16 cellular contexts compared by ENCODE assay signal in the genomic region with DNA sequence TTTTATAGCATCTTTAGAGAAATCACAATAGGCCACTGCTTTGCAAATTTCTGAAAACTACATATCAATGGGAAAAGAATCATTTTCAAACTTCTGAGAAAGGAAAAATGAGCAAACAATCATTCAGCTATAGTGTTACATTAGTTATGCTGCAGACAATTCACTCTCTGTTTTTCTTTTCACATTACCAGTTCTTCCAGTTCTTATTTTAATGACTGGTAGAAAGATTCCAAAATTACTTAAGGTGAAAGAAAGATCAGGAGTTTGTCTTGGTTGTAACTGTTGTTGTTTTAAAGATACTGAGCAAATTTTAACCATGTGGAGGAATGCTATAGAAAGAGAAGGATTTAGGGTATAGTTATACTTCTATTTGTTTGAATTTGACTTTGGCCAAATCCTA. TPM values are rescaled to one million over a fixed set of nuclear protein-coding genes. Genes with fewer than 3 reads are reported as not detected.
DNase-seq lines count a peak whose midpoint lies in the region; ATAC-seq and TF ChIP-seq lines count a peak whose summit lies in the region.
"Had no signal": no experiment of that assay in that cellular context is flagged by ENCODE, and none has a peak within 500 bp of the region (broad histone marks: within the 10 kb centered on the region; RNA-seq: fewer than 3 reads in every experiment).

No MANE protein-coding gene starts in this region.

- peaks cover 36% of the 10 kb centered on the region for H3K4me1 Mint-ChIP-seq in activated naive CD8-positive, alpha-beta T cell treated with anti-CD3 and anti-CD28 coated beads, Interleukin-2, amount 10 ng/mL, durations not matched to agents 7 days and 5 days
- peaks cover 27 to 59% (median 49%) of the 10 kb centered on the region in 7 donors for H3K4me1 Mint-ChIP-seq in naive thymus-derived CD4-positive, alpha-beta T cell
- H3K4me1 Mint-ChIP-seq in progenitor cell of endocrine pancreas (ENCODE audit: low read depth) = peaks cover 4% of the 10 kb centered on the region

- in situ Hi-C loops in gastrocnemius medialis (cut with MboI; ENCODE audit: low sequenced_read_pairs in 4 of 4) = no loop called here

- H3K4me3 Mint-ChIP-seq in activated naive CD8-positive, alpha-beta T cell treated with anti-CD3 and anti-CD28 coated beads, Interleukin-2, amount 10 ng/mL, durations not matched to agents 7 days and 5 days = peak overlapping the region; percentile 49
- H3K4me3 Mint-ChIP-seq in naive thymus-derived CD4-positive, alpha-beta T cell = peak overlapping the region in 9 of 10 donors; percentile 4 to 79 (median 50)
- no peak overlapping the region for H3K4me3 Mint-ChIP-seq in progenitor cell of endocrine pancreas (ENCODE audit: low read depth)

- no peak for TF ChIP-seq CTCF in HL-60 (IDR thresholded peaks at IDR 0.05; ENCODE audit: insufficient read depth, low read length)
- TF ChIP-seq CTCF in progenitor cell of endocrine pancreas (IDR thresholded peaks at IDR 0.05; ENCODE audit: unreplicated experiment) = no peak
- TF ChIP-seq CTCF in gastrocnemius medialis (IDR thresholded peaks at IDR 0.05 in 4 of 5, conservative IDR thresholded peaks at IDR 0.05 in 1 of 5) = no peak
- TF ChIP-seq CTCF in RWPE1 (conservative IDR thresholded peaks at IDR 0.05; ENCODE audit: low read depth) = no peak

- H3K27ac ChIP-seq in BLaER1 treated with 17β-estradiol and CSF1 and Interleukin-3, amounts not matched to agents 10 nM and 100 nM = peak overlapping the region; percentile 79 to 95 (median 90)
- H3K27ac ChIP-seq in HL-60 (replicated peaks) (peak overlapping the region; percentile 60), gastrocnemius medialis (no peak overlapping the region), RWPE1 (no peak overlapping the region)
- H3K27ac ChIP-seq in naive thymus-derived CD4-positive, alpha-beta T cell (ENCODE audit: low read depth, low read length) = peak overlapping the region; percentile 69
- H3K27ac ChIP-seq: foreskin keratinocyte, vagina had no signal

- no peak for DNase-seq in HL-60 (ENCODE audit: low read depth in 1 of 2, low spot score in 1 of 2)
- DNase-seq in activated naive CD8-positive, alpha-beta T cell treated with anti-CD3 and anti-CD28 coated beads, Interleukin-2, amount 10 ng/mL, durations not matched to agents 7 days and 5 days = no peak
- DNase-seq in naive thymus-derived CD4-positive, alpha-beta T cell = no peak
- DNase-seq in progenitor cell of endocrine pancreas (ENCODE audit: low spot score, unreplicated experiment) = no peak
- no peak for DNase-seq in gastrocnemius medialis
- no peak for DNase-seq in RWPE1 (ENCODE audit: low spot score)
- DNase-seq: anterior cingulate cortex; BE2C; foreskin keratinocyte; Karpas-422; NCI-H1694 treated with DMSO at 0.1 percent for 48 hours; NCI-H69; stimulated activated CD8-positive, alpha-beta memory T cell treated with anti-CD3 and anti-CD28 coated beads, Interleukin-4, amount 100 ng/mL, for 48 hours had no signal

- TF ChIP-seq POLR2A in gastrocnemius medialis (IDR thresholded peaks at IDR 0.05) = no peak

- CTCF ChIA-PET in naive thymus-derived CD4-positive, alpha-beta T cell (lab: Charles Lee) = interaction anchor here (0.7 to 4.9 kb wide), 4 partner anchors 10 to 24 kb away, joined by 3 to 29 read pairs (median 3); a partner anchor contains a TSS
- CTCF ChIA-PET in RWPE1 (lab: Yijun Ruan, JAX) = no interaction called here

- H4K20me1 ChIP-seq in BLaER1 treated with 17β-estradiol and CSF1 and Interleukin-3, amounts not matched to agents 10 nM and 100 nM = no peaks in the 10 kb centered on the region

- H3K4me2 ChIP-seq in BLaER1 treated with 17β-estradiol and CSF1 and Interleukin-3, amounts not matched to agents 10 nM and 100 nM = peak overlapping the region; percentile 61 to 92 (median 73)

- intact Hi-C loops in naive thymus-derived CD4-positive, alpha-beta T cell (cut with micrococcal nuclease) = loop anchor here (1.0 to 10.0 kb wide), 14 partner anchors 13 to 1992 kb away; a partner anchor contains a TSS
- intact Hi-C loops in gastrocnemius medialis (cut with DNase I; ENCODE audit: low total_unique reads) = no loop called here

- peaks cover 16% of the 10 kb centered on the region for H3K36me3 Mint-ChIP-seq in activated naive CD8-positive, alpha-beta T cell treated with anti-CD3 and anti-CD28 coated beads, Interleukin-2, amount 10 ng/mL, durations not matched to agents 7 days and 5 days
- peaks cover 0 to 26% (median 5%) of the 10 kb centered on the region in 5 donors for H3K36me3 Mint-ChIP-seq in naive thymus-derived CD4-positive, alpha-beta T cell
- H3K36me3 Mint-ChIP-seq in progenitor cell of endocrine pancreas (ENCODE audit: insufficient read depth) = no peaks in the 10 kb centered on the region

- H3K9me3 Mint-ChIP-seq in activated naive CD8-positive, alpha-beta T cell treated with anti-CD3 and anti-CD28 coated beads, Interleukin-2, amount 10 ng/mL, durations not matched to agents 7 days and 5 days = peaks cover 15% of the 10 kb centered on the region
- H3K9me3 Mint-ChIP-seq in naive thymus-derived CD4-positive, alpha-beta T cell = peaks cover 2 to 28% (median 9%) of the 10 kb centered on the region in 11 donors
- H3K9me3 Mint-ChIP-seq in progenitor cell of endocrine pancreas (ENCODE audit: low read depth) = peaks cover 5% of the 10 kb centered on the region

- H3K4me3 ChIP-seq in BLaER1 treated with 17β-estradiol and CSF1 and Interleukin-3, amounts not matched to agents 10 nM and 100 nM = peak overlapping the region in 1 of 10 experiments; percentile 23; a peak in 5 of 20 replicates
- no peak overlapping the region for H3K4me3 ChIP-seq in HL-60 (replicated peaks; ENCODE audit: insufficient read depth, low read length)
- no peak overlapping the region for H3K4me3 ChIP-seq in naive thymus-derived CD4-positive, alpha-beta T cell (ENCODE audit: low read length)
- no peak overlapping the region for H3K4me3 ChIP-seq in gastrocnemius medialis
- H3K4me3 ChIP-seq: vagina had no signal

- peak overlapping the region; percentile 77 for H3K27ac Mint-ChIP-seq in activated naive CD8-positive, alpha-beta T cell treated with anti-CD3 and anti-CD28 coated beads, Interleukin-2, amount 10 ng/mL, durations not matched to agents 7 days and 5 days
- H3K27ac Mint-ChIP-seq in naive thymus-derived CD4-positive, alpha-beta T cell = peak overlapping the region; percentile 75 to 100 (median 97)
- no peak overlapping the region for H3K27ac Mint-ChIP-seq in progenitor cell of endocrine pancreas

- no peaks in the 10 kb centered on the region; a peak in 1 of 22 replicates for H3K36me3 ChIP-seq in BLaER1 treated with 17β-estradiol and CSF1 and Interleukin-3, amounts not matched to agents 10 nM and 100 nM
- no peaks in the 10 kb centered on the region for H3K36me3 ChIP-seq in naive thymus-derived CD4-positive, alpha-beta T cell (ENCODE audit: control insufficient read depth in 2 of 3, insufficient read depth in 3 of 3, low read length in 3 of 3)
- no peaks in the 10 kb centered on the region for H3K36me3 ChIP-seq in gastrocnemius medialis
- H3K36me3 ChIP-seq: BE2C, vagina had no signal

- no peaks in the 10 kb centered on the region for H3K27me3 ChIP-seq in BLaER1 treated with 17β-estradiol and CSF1 and Interleukin-3, amounts not matched to agents 10 nM and 100 nM
- H3K27me3 ChIP-seq in HL-60 (ENCODE audit: insufficient read depth, poor library complexity, severe bottlenecking) (no peaks in the 10 kb centered on the region), gastrocnemius medialis (no peaks in the 10 kb centered on the region)
- no peaks in the 10 kb centered on the region for H3K27me3 ChIP-seq in naive thymus-derived CD4-positive, alpha-beta T cell (ENCODE audit: control insufficient read depth in 2 of 2, insufficient read depth in 2 of 2, low read length in 2 of 2)
- H3K27me3 ChIP-seq: BE2C, foreskin keratinocyte, vagina had no signal

- H3K9me3 ChIP-seq in BLaER1 treated with 17β-estradiol and CSF1 and Interleukin-3, amounts not matched to agents 10 nM and 100 nM (replicated peaks in 1 of 11) = peaks cover 0 to 50% (median 38%) of the 10 kb centered on the region in 11 experiments; a peak in 18 of 22 replicates
- no peaks in the 10 kb centered on the region for H3K9me3 ChIP-seq in naive thymus-derived CD4-positive, alpha-beta T cell (ENCODE audit: control insufficient read depth in 2 of 3, low read length in 3 of 3)
- no peaks in the 10 kb centered on the region for H3K9me3 ChIP-seq in gastrocnemius medialis
- H3K9me3 ChIP-seq: BE2C, vagina had no signal

- H3K9ac ChIP-seq in BLaER1 treated with 17β-estradiol and CSF1 and Interleukin-3, amounts not matched to agents 10 nM and 100 nM = peak overlapping the region; percentile 54 to 81 (median 67); a peak in 20 of 22 replicates

- ATAC-seq in activated naive CD8-positive, alpha-beta T cell treated with anti-CD3 and anti-CD28 coated beads, Interleukin-2, amount 10 ng/mL, durations not matched to agents 7 days and 5 days (ENCODE audit: low read depth) = no peak
- no peak for ATAC-seq in naive thymus-derived CD4-positive, alpha-beta T cell
- ATAC-seq in HG03039 (IDR thresholded peaks at IDR 0.05; ENCODE audit: unreplicated experiment) = no peak
- ATAC-seq in gastrocnemius medialis = no peak

- no peaks in the 10 kb centered on the region for H3K27me3 Mint-ChIP-seq in activated naive CD8-positive, alpha-beta T cell treated with anti-CD3 and anti-CD28 coated beads, Interleukin-2, amount 10 ng/mL, durations not matched to agents 7 days and 5 days
- H3K27me3 Mint-ChIP-seq in naive thymus-derived CD4-positive, alpha-beta T cell = peaks cover 0 to under 1% (median 0%) of the 10 kb centered on the region in 5 donors
- H3K27me3 Mint-ChIP-seq in progenitor cell of endocrine pancreas = no peaks in the 10 kb centered on the region

- H3K4me1 ChIP-seq in BLaER1 treated with 17β-estradiol and CSF1 and Interleukin-3, amounts not matched to agents 10 nM and 100 nM = peaks cover 40 to 78% (median 54%) of the 10 kb centered on the region in 10 experiments
- peaks cover 27 to 39% of the 10 kb centered on the region in 2 donors for H3K4me1 ChIP-seq in naive thymus-derived CD4-positive, alpha-beta T cell (ENCODE audit: control insufficient read depth in 2 of 2, insufficient read depth in 2 of 2, low read length in 2 of 2)
- H3K4me1 ChIP-seq in gastrocnemius medialis = no peaks in the 10 kb centered on the region
- H3K4me1 ChIP-seq: BE2C, foreskin keratinocyte, vagina had no signal

- POLR2A ChIA-PET in activated naive CD8-positive, alpha-beta T cell treated with anti-CD3 and anti-CD28 coated beads, Interleukin-2, amount 10 ng/mL, durations not matched to agents 7 days and 5 days (lab: Charles Lee) = interaction anchor here (1.5 to 4.6 kb wide), 3 partner anchors 13 to 69 kb away, joined by 5 to 55 read pairs (median 7); a partner anchor contains a TSS
- POLR2A ChIA-PET in naive thymus-derived CD4-positive, alpha-beta T cell (lab: Charles Lee) = interaction anchor here (0.7 to 5.0 kb wide), 6 partner anchors 11 to 1467 kb away, joined by 3 to 59 read pairs (median 4); a partner anchor contains a TSS
- POLR2A ChIA-PET in RWPE1 (lab: Yijun Ruan, JAX; ENCODE audit: low non-redundant PET) = no interaction called here

RNA-seq across cellular contexts. Expression of a gene that starts 20.9 kb away (rescaled TPM):
- total RNA-seq in activated naive CD8-positive, alpha-beta T cell treated with anti-CD3 and anti-CD28 coated beads, Interleukin-2, amount 10 ng/mL, durations not matched to agents 7 days and 5 days = 1 to 10 TPM; 8.0 to 8.2 TPM
- total RNA-seq in naive thymus-derived CD4-positive, alpha-beta T cell = 10 to 100 TPM in 4 of 5 experiments, 1 to 10 TPM in 1; 1.1 to 82.5 (median 11.5) TPM
- polyA plus RNA-seq in naive thymus-derived CD4-positive, alpha-beta T cell = 1 to 10 TPM; 5.2 to 8.1 TPM
- total RNA-seq in progenitor cell of endocrine pancreas = 10.2 and 12.0 TPM in 2 replicates
- total RNA-seq in gastrocnemius medialis = 1 to 10 TPM; 1.9 to 6.0 (median 5.2) TPM

Comparison
In these comparisons a context has a peak if more than half of its experiments do, and no peak if none do; other contexts are left out.
1. H3K27ac ChIP-seq: peak in BLaER1 treated with 17β-estradiol and CSF1 and Interleukin-3, amounts not matched to agents 10 nM and 100 nM (11 of 11), HL-60 (single experiment) and naive thymus-derived CD4-positive, alpha-beta T cell (single experiment); none in gastrocnemius medialis (0 of 4) and RWPE1 (single experiment).